ENCODE assay signal across 1 cellular context in the genomic region with DNA sequence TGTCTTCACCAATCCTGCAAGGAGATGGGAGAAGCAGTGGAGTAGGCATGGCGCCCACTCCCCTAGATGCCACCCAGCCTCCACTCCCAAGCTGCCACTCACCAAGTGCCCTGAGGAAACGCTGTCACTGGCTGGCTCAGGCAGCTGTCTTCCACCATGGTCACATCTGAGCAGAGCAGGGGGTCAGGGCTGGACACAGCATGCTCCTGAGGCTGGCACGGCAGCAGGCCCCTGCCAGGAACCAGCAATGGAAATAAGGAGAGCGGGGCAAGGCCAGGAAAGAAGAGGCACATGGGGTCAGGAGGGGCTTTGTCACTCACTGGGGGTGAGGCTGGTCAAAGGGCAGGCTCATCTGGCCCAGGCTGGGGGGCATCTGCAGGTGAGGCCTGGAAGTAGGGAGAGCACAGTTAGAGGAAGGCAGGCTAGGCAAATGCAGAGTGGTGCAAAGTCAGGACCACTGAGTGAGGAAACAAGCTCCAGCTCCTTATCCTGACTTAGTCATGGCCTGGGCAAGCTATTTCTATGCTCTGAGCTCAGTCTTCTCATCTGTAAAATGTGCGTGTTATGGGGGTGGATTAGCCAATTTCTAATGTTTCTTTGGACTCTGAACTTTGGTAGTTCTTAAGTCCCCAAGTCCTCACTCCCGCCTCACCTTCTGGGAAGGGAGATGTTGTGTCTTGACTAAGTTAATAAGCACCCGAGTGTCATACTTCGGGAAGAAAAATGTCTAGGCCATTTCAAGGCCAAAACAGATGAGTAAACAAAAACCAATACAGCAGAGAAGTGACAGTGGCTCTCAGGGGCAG.
TF ChIP-seq lines count a peak whose summit lies in the region.

No MANE protein-coding gene starts in this region.

TF ChIP-seq in HepG2, 621 proteins besides CTCF, POLR2A, EP300 and RAD21:
- peak; percentile 55 for TF ChIP-seq AGO1 (IDR thresholded peaks at IDR 0.05; ENCODE audit: low read depth, low read length, poor library complexity, severe bottlenecking)
- TF ChIP-seq, protein P1, sequence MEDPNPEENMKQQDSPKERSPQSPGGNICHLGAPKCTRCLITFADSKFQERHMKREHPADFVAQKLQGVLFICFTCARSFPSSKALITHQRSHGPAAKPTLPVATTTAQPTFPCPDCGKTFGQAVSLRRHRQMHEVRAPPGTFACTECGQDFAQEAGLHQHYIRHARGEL (CRISPR knock-in tag; IDR thresholded peaks at IDR 0.05): no peak
- no peak for TF ChIP-seq PTBP1 (IDR thresholded peaks at IDR 0.05; ENCODE audit: low read depth, low read length, poor library complexity, severe bottlenecking)
- 0 out of 2 replicates have a peak, but pooled peaks have one; percentile 44 for TF ChIP-seq NFIB (CRISPR knock-in tag; IDR thresholded peaks at IDR 0.05; ENCODE audit: borderline replicate concordance)
- no peak for TF ChIP-seq SRY (CRISPR knock-in tag; IDR thresholded peaks at IDR 0.05)
- TF ChIP-seq ZNF484 (CRISPR knock-in tag; IDR thresholded peaks at IDR 0.05; ENCODE audit: borderline replicate concordance, low read depth): no peak
- TF ChIP-seq JUND (CRISPR knock-in tag; IDR thresholded peaks at IDR 0.05): no peak
- no peak for TF ChIP-seq PAF1 (CRISPR knock-in tag; IDR thresholded peaks at IDR 0.05)
- TF ChIP-seq ZNF629 (CRISPR knock-in tag; conservative IDR thresholded peaks at IDR 0.05): peak; percentile 91
- TF ChIP-seq KDM1A (CRISPR knock-in tag; IDR thresholded peaks at IDR 0.05): peak; percentile 66; the same call in 1 of the 2 replicates
- TF ChIP-seq ZNF678 (CRISPR knock-in tag; IDR thresholded peaks at IDR 0.05): no peak
- TF ChIP-seq, protein P2, sequence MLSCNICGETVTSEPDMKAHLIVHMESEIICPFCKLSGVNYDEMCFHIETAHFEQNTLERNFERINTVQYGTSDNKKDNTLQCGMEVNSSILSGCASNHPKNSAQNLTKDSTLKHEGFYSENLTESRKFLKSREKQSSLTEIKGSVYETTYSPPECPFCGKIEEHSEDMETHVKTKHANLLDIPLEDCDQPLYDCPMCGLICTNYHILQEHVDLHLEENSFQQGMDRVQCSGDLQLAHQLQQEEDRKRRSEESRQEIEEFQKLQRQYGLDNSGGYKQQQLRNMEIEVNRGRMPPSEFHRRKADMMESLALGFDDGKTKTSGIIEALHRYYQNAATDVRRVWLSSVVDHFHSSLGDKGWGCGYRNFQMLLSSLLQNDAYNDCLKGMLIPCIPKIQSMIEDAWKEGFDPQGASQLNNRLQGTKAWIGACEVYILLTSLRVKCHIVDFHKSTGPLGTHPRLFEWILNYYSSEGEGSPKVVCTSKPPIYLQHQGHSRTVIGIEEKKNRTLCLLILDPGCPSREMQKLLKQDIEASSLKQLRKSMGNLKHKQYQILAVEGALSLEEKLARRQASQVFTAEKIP (CRISPR knock-in tag; IDR thresholded peaks at IDR 0.05; ENCODE audit: borderline replicate concordance): no peak
- TF ChIP-seq MLLT10 (CRISPR knock-in tag; IDR thresholded peaks at IDR 0.05): no peak
- no peak for TF ChIP-seq CENPX (CRISPR knock-in tag; IDR thresholded peaks at IDR 0.05)
- no peak for TF ChIP-seq THAP11 (CRISPR knock-in tag; IDR thresholded peaks at IDR 0.05)
- TF ChIP-seq AGO2 (optimal IDR thresholded peaks at IDR 0.05; ENCODE audit: low read depth, low read length): peak; percentile 34
